Comparison of ENCODE assay signal across 1 cellular context in the genomic region with DNA sequence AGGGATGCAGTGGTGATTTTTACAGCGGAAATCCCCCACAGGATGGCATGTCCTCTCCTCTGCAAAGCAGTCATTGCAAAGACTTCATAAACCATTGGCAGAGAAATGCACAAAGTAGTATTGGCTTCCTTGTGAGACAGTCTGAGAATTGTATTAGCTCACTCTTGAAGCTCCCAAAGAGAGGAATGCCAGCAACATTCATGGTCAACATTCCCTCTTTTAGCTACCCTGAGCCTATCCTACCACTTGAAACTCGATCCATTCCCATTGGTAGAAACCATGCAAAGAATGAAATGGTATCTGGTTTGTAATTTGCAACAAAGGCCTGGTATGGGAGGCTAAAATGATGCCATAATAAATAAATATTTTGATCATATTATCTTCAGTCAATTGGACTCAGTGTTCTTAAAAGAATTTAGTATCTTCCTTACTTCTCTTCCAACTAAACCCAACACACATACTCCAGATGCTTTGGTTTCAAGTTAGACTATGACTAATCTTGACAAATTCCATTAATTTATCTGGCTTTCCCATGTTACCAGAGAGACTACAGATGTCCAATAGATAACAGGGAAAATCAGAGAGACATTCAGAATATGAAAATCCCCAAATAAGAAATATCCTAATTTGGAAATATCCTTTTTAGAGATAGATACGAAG.
A peak's percentile ranks its signal among the peaks of the same experiment; 100 is the strongest.
TF ChIP-seq lines count a peak whose summit lies in the region.

No MANE protein-coding gene starts in this region.

TF ChIP-seq in H1, 55 proteins besides CTCF, POLR2A, EP300 and RAD21 (continued from another document):
- TF ChIP-seq, protein P1, sequence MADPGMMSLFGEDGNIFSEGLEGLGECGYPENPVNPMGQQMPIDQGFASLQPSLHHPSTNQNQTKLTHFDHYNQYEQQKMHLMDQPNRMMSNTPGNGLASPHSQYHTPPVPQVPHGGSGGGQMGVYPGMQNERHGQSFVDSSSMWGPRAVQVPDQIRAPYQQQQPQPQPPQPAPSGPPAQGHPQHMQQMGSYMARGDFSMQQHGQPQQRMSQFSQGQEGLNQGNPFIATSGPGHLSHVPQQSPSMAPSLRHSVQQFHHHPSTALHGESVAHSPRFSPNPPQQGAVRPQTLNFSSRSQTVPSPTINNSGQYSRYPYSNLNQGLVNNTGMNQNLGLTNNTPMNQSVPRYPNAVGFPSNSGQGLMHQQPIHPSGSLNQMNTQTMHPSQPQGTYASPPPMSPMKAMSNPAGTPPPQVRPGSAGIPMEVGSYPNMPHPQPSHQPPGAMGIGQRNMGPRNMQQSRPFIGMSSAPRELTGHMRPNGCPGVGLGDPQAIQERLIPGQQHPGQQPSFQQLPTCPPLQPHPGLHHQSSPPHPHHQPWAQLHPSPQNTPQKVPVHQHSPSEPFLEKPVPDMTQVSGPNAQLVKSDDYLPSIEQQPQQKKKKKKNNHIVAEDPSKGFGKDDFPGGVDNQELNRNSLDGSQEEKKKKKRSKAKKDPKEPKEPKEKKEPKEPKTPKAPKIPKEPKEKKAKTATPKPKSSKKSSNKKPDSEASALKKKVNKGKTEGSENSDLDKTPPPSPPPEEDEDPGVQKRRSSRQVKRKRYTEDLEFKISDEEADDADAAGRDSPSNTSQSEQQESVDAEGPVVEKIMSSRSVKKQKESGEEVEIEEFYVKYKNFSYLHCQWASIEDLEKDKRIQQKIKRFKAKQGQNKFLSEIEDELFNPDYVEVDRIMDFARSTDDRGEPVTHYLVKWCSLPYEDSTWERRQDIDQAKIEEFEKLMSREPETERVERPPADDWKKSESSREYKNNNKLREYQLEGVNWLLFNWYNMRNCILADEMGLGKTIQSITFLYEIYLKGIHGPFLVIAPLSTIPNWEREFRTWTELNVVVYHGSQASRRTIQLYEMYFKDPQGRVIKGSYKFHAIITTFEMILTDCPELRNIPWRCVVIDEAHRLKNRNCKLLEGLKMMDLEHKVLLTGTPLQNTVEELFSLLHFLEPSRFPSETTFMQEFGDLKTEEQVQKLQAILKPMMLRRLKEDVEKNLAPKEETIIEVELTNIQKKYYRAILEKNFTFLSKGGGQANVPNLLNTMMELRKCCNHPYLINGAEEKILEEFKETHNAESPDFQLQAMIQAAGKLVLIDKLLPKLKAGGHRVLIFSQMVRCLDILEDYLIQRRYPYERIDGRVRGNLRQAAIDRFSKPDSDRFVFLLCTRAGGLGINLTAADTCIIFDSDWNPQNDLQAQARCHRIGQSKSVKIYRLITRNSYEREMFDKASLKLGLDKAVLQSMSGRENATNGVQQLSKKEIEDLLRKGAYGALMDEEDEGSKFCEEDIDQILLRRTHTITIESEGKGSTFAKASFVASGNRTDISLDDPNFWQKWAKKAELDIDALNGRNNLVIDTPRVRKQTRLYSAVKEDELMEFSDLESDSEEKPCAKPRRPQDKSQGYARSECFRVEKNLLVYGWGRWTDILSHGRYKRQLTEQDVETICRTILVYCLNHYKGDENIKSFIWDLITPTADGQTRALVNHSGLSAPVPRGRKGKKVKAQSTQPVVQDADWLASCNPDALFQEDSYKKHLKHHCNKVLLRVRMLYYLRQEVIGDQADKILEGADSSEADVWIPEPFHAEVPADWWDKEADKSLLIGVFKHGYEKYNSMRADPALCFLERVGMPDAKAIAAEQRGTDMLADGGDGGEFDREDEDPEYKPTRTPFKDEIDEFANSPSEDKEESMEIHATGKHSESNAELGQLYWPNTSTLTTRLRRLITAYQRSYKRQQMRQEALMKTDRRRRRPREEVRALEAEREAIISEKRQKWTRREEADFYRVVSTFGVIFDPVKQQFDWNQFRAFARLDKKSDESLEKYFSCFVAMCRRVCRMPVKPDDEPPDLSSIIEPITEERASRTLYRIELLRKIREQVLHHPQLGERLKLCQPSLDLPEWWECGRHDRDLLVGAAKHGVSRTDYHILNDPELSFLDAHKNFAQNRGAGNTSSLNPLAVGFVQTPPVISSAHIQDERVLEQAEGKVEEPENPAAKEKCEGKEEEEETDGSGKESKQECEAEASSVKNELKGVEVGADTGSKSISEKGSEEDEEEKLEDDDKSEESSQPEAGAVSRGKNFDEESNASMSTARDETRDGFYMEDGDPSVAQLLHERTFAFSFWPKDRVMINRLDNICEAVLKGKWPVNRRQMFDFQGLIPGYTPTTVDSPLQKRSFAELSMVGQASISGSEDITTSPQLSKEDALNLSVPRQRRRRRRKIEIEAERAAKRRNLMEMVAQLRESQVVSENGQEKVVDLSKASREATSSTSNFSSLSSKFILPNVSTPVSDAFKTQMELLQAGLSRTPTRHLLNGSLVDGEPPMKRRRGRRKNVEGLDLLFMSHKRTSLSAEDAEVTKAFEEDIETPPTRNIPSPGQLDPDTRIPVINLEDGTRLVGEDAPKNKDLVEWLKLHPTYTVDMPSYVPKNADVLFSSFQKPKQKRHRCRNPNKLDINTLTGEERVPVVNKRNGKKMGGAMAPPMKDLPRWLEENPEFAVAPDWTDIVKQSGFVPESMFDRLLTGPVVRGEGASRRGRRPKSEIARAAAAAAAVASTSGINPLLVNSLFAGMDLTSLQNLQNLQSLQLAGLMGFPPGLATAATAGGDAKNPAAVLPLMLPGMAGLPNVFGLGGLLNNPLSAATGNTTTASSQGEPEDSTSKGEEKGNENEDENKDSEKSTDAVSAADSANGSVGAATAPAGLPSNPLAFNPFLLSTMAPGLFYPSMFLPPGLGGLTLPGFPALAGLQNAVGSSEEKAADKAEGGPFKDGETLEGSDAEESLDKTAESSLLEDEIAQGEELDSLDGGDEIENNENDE (IDR thresholded peaks at IDR 0.05; ENCODE audit: insufficient replicate concordance, low read length): no peak
- no peak for TF ChIP-seq GABPA (IDR thresholded peaks at IDR 0.05; ENCODE audit: borderline replicate concordance, insufficient read depth, low read length)
- 0 out of 2 replicates have a peak, but pooled peaks have one; percentile 16 for TF ChIP-seq TEAD4 (IDR thresholded peaks at IDR 0.05; ENCODE audit: low read depth, low read length)
